In the genomic region with DNA sequence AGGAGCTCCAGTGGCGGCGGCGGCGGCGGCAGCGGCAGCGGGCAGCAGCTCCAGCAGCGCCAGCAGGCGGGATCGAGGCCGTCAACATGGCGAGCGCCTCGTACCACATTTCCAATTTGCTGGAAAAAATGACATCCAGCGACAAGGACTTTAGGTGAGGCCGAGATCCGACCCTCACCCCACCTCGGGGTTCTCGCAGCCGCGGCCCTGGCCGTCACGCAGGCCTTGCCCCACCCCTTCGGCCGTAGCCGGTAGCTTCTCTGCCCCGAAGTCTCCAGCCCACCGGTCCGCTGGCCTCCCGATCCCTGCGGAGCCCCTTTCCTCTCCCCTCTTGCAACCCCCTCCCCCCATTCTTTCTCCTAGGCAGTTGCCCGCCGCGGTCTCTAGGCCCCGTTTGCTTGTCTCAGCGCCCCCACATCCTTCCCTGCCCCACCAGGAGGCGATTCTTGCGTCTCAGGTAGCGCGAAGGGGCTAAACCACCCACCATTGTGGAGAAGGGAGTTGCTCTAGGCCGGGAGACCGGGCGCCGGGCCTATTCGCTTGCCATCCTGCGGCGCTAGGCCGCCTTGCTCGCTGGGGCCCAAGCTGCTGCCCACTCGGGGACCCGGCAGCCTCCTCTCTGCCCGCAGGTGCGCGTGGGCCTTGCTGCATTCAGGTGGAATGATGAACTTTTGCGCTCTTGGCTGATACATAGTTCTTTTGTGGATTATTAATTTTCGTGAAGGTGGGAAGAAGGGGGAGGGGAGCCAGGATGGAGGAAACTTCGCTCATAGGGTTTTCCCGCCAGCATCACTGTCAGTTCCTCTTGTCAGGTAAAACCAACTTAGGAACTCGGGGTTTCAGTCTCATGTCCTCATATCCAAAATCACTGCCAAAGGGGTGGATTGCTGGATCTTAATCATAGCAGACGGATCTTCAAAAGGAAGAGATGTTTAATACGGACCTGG, we compare ENCODE assay signal across 8 cellular contexts. TPM values are rescaled to one million over a fixed set of nuclear protein-coding genes. Genes with fewer than 3 reads are reported as not detected.
A peak's percentile ranks its signal among the peaks of the same experiment; 100 is the strongest.
DNase-seq lines count a peak whose midpoint lies in the region; ATAC-seq and TF ChIP-seq lines count a peak whose summit lies in the region.

No MANE protein-coding gene starts in this region.

- TF ChIP-seq CTCF in endodermal cell (conservative IDR thresholded peaks at IDR 0.05), result peak; percentile 38

- peak overlapping the region; percentile 84 for H3K4me3 Mint-ChIP-seq in endodermal cell

- ATAC-seq in activated CD4-positive, CD25-positive, alpha-beta regulatory T cell treated with anti-CD3 and anti-CD28 coated beads, Interleukin-2, amount 50 U/mL, for 24 hours, result no peak
- peak; percentile 6 for ATAC-seq in HG03039 (IDR thresholded peaks at IDR 0.05; ENCODE audit: unreplicated experiment)

- peak overlapping the region; percentile 94 for H3K4me3 ChIP-seq in endodermal cell (ENCODE audit: low read length)
- H3K4me3 ChIP-seq in mucosa of rectum (ENCODE audit: low read length in 2 of 2), result peak overlapping the region; percentile 93

- H3K36me3 Mint-ChIP-seq in endodermal cell (ENCODE audit: low read depth), result peaks cover 5% of the 10 kb centered on the region

- no peaks in the 10 kb centered on the region for H3K27me3 ChIP-seq in endodermal cell (ENCODE audit: control insufficient read depth, insufficient read depth, low read length, poor library complexity, severe bottlenecking)
- H3K27me3 ChIP-seq in mucosa of rectum (ENCODE audit: control insufficient read depth in 2 of 2, insufficient read depth in 2 of 2, low read length in 2 of 2), result no peaks in the 10 kb centered on the region

- H3K4me1 ChIP-seq in endodermal cell (ENCODE audit: control insufficient read depth, insufficient read depth, low read length), result peaks cover 11% of the 10 kb centered on the region
- peaks cover 20% of the 10 kb centered on the region in 2 donors for H3K4me1 ChIP-seq in mucosa of rectum (ENCODE audit: control insufficient read depth in 2 of 2, insufficient read depth in 2 of 2, low read length in 2 of 2)

- peak overlapping the region; percentile 98 for H3K27ac ChIP-seq in endodermal cell (ENCODE audit: low read depth, low read length)
- peak overlapping the region; percentile 98 to 99 for H3K27ac ChIP-seq in mucosa of rectum (ENCODE audit: low read depth in 2 of 2, low read length in 2 of 2)

- no peaks in the 10 kb centered on the region for H3K9me3 Mint-ChIP-seq in endodermal cell

- H3K9me3 ChIP-seq in endodermal cell (ENCODE audit: control insufficient read depth, low read length) (no peaks in the 10 kb centered on the region), mucosa of rectum (ENCODE audit: control insufficient read depth in 2 of 2, low read length in 2 of 2) (no peaks in the 10 kb centered on the region)

- H3K36me3 ChIP-seq in endodermal cell (ENCODE audit: control insufficient read depth, insufficient read depth, low read length), result peaks cover 6% of the 10 kb centered on the region
- H3K36me3 ChIP-seq in mucosa of rectum (ENCODE audit: control insufficient read depth in 2 of 2, insufficient read depth in 2 of 2, low read length in 2 of 2), result no peaks in the 10 kb centered on the region

- WGBS in endodermal cell (ENCODE audit: insufficient coverage in 1 of 2, insufficient read length in 1 of 2), 2 experiments, result 0% methylated on average over 16 to 61 of the region's 61 CpGs

- peaks cover under 1% of the 10 kb centered on the region for H3K27me3 Mint-ChIP-seq in endodermal cell (ENCODE audit: insufficient read depth)

- DNase-seq in activated CD4-positive, CD25-positive, alpha-beta regulatory T cell (lab: John Stamatoyannopoulos, UW), result peak; percentile 18 to 30 (median 29)
- DNase-seq in NCI-H345 treated with DMSO at 0.1 percent for 48 hours (lab: John Stamatoyannopoulos, UW; ENCODE audit: unreplicated experiment) (peak; percentile 39), endodermal cell (peak; percentile 94)
- DNase-seq in activated CD8-positive, alpha-beta memory T cell treated with anti-CD3 and anti-CD28 coated beads for 4 hours (ENCODE audit: low read depth in 2 of 2), result peak; percentile 19 to 22
- DNase-seq in stimulated activated CD8-positive, alpha-beta memory T cell treated with anti-CD3 and anti-CD28 coated beads, Interleukin-7, amount 100 ng/mL, for 24 hours (ENCODE audit: low read depth), result peak; percentile 22

- H3K4me1 Mint-ChIP-seq in endodermal cell, result peaks cover 29% of the 10 kb centered on the region

- H3K9ac ChIP-seq in endodermal cell (ENCODE audit: extremely low read depth, low read length, poor library complexity, severe bottlenecking) (peak overlapping the region; percentile 79), mucosa of rectum (ENCODE audit: low read depth in 1 of 2, low read length in 2 of 2) (peak overlapping the region; percentile 93 to 97)

- peak overlapping the region; percentile 99 for H3K27ac Mint-ChIP-seq in endodermal cell

RNA-seq across cellular contexts. Expression of a gene that starts 0.7 kb away (rescaled TPM):
- 100 to 1,000 TPM; 207 to 259 TPM for total RNA-seq in endodermal cell
- polyA plus RNA-seq in endodermal cell (2013, experiment 1 of 2), result 199 TPM
- 187 TPM for polyA plus RNA-seq in endodermal cell (2013, experiment 2 of 2)

Comparison
In these comparisons a context has a peak if more than half of its experiments do, and no peak if none do; other contexts are left out.
1. DNase-seq: peak in every context shown above with its lines; median percentile 94 in endodermal cell; 39 in NCI-H345 treated with DMSO at 0.1 percent for 48 hours; 29 in activated CD4-positive, CD25-positive, alpha-beta regulatory T cell; 22 in stimulated activated CD8-positive, alpha-beta memory T cell treated with anti-CD3 and anti-CD28 coated beads, Interleukin-7, amount 100 ng/mL, for 24 hours; 20 in activated CD8-positive, alpha-beta memory T cell treated with anti-CD3 and anti-CD28 coated beads for 4 hours.